ENCODE assay signal across 39 cellular contexts in genomic region chr5:135886136-135886535, GRCh38. TPM values are rescaled to one million over a fixed set of nuclear protein-coding genes. Genes with fewer than 3 reads are reported as not detected.
"Had no signal": no experiment of that assay in that cellular context is flagged by ENCODE, and none has a peak within 500 bp of the region (broad histone marks: within the 10 kb centered on the region; RNA-seq: fewer than 3 reads in every experiment).

No MANE protein-coding gene starts in this region.

- H3K9me3 Mint-ChIP-seq: activated B cell treated with CpG ODN at 0.5 μM for 24 hours; activated CD4-positive, alpha-beta memory T cell treated with anti-CD3 and anti-CD28 coated beads, Interleukin-2, amount 10 ng/mL, durations not matched to agents 7 days and 5 days; activated CD4-positive, alpha-beta T cell treated with anti-CD3 and anti-CD28 coated beads, Interleukin-2, amount 10 ng/mL, durations not matched to agents 24 days and 14 days; activated naive CD4-positive, alpha-beta T cell treated with anti-CD3 and anti-CD28 coated beads, Interleukin-2, amount 10 ng/mL, durations not matched to agents 7 days and 5 days; activated naive CD4-positive, alpha-beta T cell treated with anti-CD3 and anti-CD28 coated beads, Interleukin-2, amount 50 U/mL, for 24 hours; activated naive CD8-positive, alpha-beta T cell treated with anti-CD3 and anti-CD28 coated beads, Interleukin-2, amount 10 ng/mL, durations not matched to agents 7 days and 5 days; activated naive CD8-positive, alpha-beta T cell treated with anti-CD3 and anti-CD28 coated beads, Interleukin-2, amount 50 U/mL, for 24 hours; activated T-cell treated with anti-CD3 and anti-CD28 coated beads, Interleukin-2, amount 50 U/mL, for 24 hours; activated T-helper 2 cell treated with anti-CD3 and anti-CD28 coated beads, Interferon-gamma antibody, Interleukin-2, Interleukin-4, amounts not matched to agents 10 μg/mL and 5 μg/mL and 100 μg/mL, durations not matched to agents 14 hours and 24 hours and 36 hours; brain; central memory CD8-positive, alpha-beta T cell; T-helper 1 cell treated with Interleukin-12 subunit alpha and Interleukin-12 subunit beta and Interleukin-4 antibody, amounts not matched to agents 30 μg/mL and 1 μg/mL, for 36 hours; T-helper 2 cell treated with Interferon-gamma antibody and Interleukin-4, amounts not matched to agents 5 μg/mL and 100 μg/mL, for 36 hours had no signal

- H3K36me3 ChIP-seq: ascending aorta, cardiac muscle cell had no signal

- H3K27me3 Mint-ChIP-seq: activated naive CD4-positive, alpha-beta T cell treated with anti-CD3 and anti-CD28 coated beads, Interleukin-2, amount 50 U/mL, for 24 hours had no signal

- H3K36me3 Mint-ChIP-seq: activated CD8-positive, alpha-beta memory T cell treated with anti-CD3 and anti-CD28 coated beads, Interleukin-2, amount 10 ng/mL, durations not matched to agents 7 days and 5 days; activated naive CD4-positive, alpha-beta T cell treated with anti-CD3 and anti-CD28 coated beads, Interleukin-2, amount 10 ng/mL, durations not matched to agents 7 days and 5 days; activated naive CD4-positive, alpha-beta T cell treated with anti-CD3 and anti-CD28 coated beads, Interleukin-2, amount 50 U/mL, for 24 hours; activated naive CD8-positive, alpha-beta T cell; activated naive CD8-positive, alpha-beta T cell treated with anti-CD3 and anti-CD28 coated beads, Interleukin-2, amount 10 ng/mL, durations not matched to agents 7 days and 5 days; brain had no signal

- DNase-seq: activated B cell treated with CpG ODN at 0.5 μM for 24 hours; activated CD4-positive, alpha-beta memory T cell treated with anti-CD3 and anti-CD28 coated beads, Interleukin-2, amount 10 ng/mL, durations not matched to agents 7 days and 5 days; activated CD4-positive, alpha-beta T cell treated with anti-CD3 and anti-CD28 coated beads for 4 hours; activated CD4-positive, alpha-beta T cell treated with anti-CD3 and anti-CD28 coated beads, Interleukin-2, amount 10 ng/mL, durations not matched to agents 24 days and 14 days; activated CD4-positive, alpha-beta T cell treated with anti-CD3 and anti-CD28 coated beads, Interleukin-2, amount 50 U/mL, for 1 hour; activated CD4-positive, alpha-beta T cell treated with anti-CD3 and anti-CD28 coated beads, Interleukin-2, amount 50 U/mL, for 48 hours; activated CD4-positive, CD25-positive, alpha-beta regulatory T cell treated with anti-CD3 and anti-CD28 coated beads, Interleukin-2, amount 50 U/mL, for 72 hours; activated CD8-positive, alpha-beta memory T cell treated with anti-CD3 and anti-CD28 coated beads for 24 hours; activated CD8-positive, alpha-beta memory T cell treated with anti-CD3 and anti-CD28 coated beads, Interleukin-2, amount 10 ng/mL, durations not matched to agents 7 days and 5 days; activated CD8-positive, alpha-beta memory T cell treated with anti-CD3 and anti-CD28 coated beads, Interleukin-2, amount 50 U/mL, for 48 hours; activated CD8-positive, alpha-beta T cell treated with anti-CD3 and anti-CD28 coated beads, Interleukin-2, amount 10 ng/mL, durations not matched to agents 7 days and 5 days; activated effector memory CD4-positive, alpha-beta T cell treated with Interleukin-2 at 50 U/mL for 16 hours; activated gamma-delta T cell; activated naive CD4-positive, alpha-beta T cell treated with anti-CD3 and anti-CD28 coated beads, Interleukin-2, amount 10 ng/mL, durations not matched to agents 7 days and 5 days; activated naive CD4-positive, alpha-beta T cell treated with Interleukin-2 at 50 U/mL for 16 hours; activated naive CD8-positive, alpha-beta T cell treated with anti-CD3 and anti-CD28 coated beads, Interleukin-2, amount 10 ng/mL, durations not matched to agents 7 days and 5 days; activated naive CD8-positive, alpha-beta T cell treated with anti-CD3 and anti-CD28 coated beads, Interleukin-2, amount 50 U/mL, for 24 hours; activated T-cell treated with anti-CD3 and anti-CD28 coated beads, Interleukin-2, amount 50 U/mL, for 24 hours; activated T-cell treated with anti-CD3 and anti-CD28 coated beads, Interleukin-2, amount 50 U/mL, for 48 hours; amygdala; anterior cingulate cortex; caudate nucleus; cerebellar nuclear complex; T-helper 1 cell; T-helper 2 cell; T-helper 9 cell had no signal

- H3K27ac Mint-ChIP-seq: activated B cell treated with CpG ODN at 0.5 μM for 24 hours; activated CD4-positive, alpha-beta memory T cell treated with anti-CD3 and anti-CD28 coated beads, Interleukin-2, amount 10 ng/mL, durations not matched to agents 7 days and 5 days; activated CD4-positive, alpha-beta T cell treated with anti-CD3 and anti-CD28 coated beads, Interleukin-2, amount 10 ng/mL, durations not matched to agents 24 days and 14 days; activated CD8-positive, alpha-beta memory T cell treated with anti-CD3 and anti-CD28 coated beads, Interleukin-2, amount 10 ng/mL, durations not matched to agents 7 days and 5 days; activated CD8-positive, alpha-beta T cell treated with anti-CD3 and anti-CD28 coated beads, Interleukin-2, amount 10 ng/mL, durations not matched to agents 7 days and 5 days; activated naive CD4-positive, alpha-beta T cell treated with anti-CD3 and anti-CD28 coated beads, Interleukin-2, amount 10 ng/mL, durations not matched to agents 7 days and 5 days; activated naive CD4-positive, alpha-beta T cell treated with anti-CD3 and anti-CD28 coated beads, Interleukin-2, amount 50 U/mL, for 24 hours; activated naive CD8-positive, alpha-beta T cell; activated naive CD8-positive, alpha-beta T cell treated with anti-CD3 and anti-CD28 coated beads, Interleukin-2, amount 10 ng/mL, durations not matched to agents 7 days and 5 days; activated naive CD8-positive, alpha-beta T cell treated with anti-CD3 and anti-CD28 coated beads, Interleukin-2, amount 50 U/mL, for 24 hours; activated T-cell treated with anti-CD3 and anti-CD28 coated beads, Interleukin-2, amount 50 U/mL, for 24 hours; activated T-helper 2 cell treated with anti-CD3 and anti-CD28 coated beads, Interferon-gamma antibody, Interleukin-2, Interleukin-4, amounts not matched to agents 10 μg/mL and 5 μg/mL and 100 μg/mL, durations not matched to agents 14 hours and 24 hours and 36 hours; brain; T-helper 1 cell treated with Interleukin-12 subunit alpha and Interleukin-12 subunit beta and Interleukin-4 antibody, amounts not matched to agents 30 μg/mL and 1 μg/mL, for 36 hours; T-helper 2 cell treated with Interferon-gamma antibody and Interleukin-4, amounts not matched to agents 5 μg/mL and 100 μg/mL, for 36 hours had no signal

- H3K4me3 Mint-ChIP-seq: activated B cell treated with CpG ODN at 0.5 μM for 24 hours; activated CD4-positive, alpha-beta memory T cell treated with anti-CD3 and anti-CD28 coated beads, Interleukin-2, amount 10 ng/mL, durations not matched to agents 7 days and 5 days; activated CD4-positive, alpha-beta T cell treated with anti-CD3 and anti-CD28 coated beads, Interleukin-2, amount 10 ng/mL, durations not matched to agents 24 days and 14 days; activated CD8-positive, alpha-beta memory T cell treated with anti-CD3 and anti-CD28 coated beads, Interleukin-2, amount 10 ng/mL, durations not matched to agents 7 days and 5 days; activated CD8-positive, alpha-beta T cell treated with anti-CD3 and anti-CD28 coated beads, Interleukin-2, amount 10 ng/mL, durations not matched to agents 7 days and 5 days; activated naive CD4-positive, alpha-beta T cell treated with anti-CD3 and anti-CD28 coated beads, Interleukin-2, amount 10 ng/mL, durations not matched to agents 7 days and 5 days; activated naive CD4-positive, alpha-beta T cell treated with anti-CD3 and anti-CD28 coated beads, Interleukin-2, amount 50 U/mL, for 24 hours; activated naive CD8-positive, alpha-beta T cell; activated naive CD8-positive, alpha-beta T cell treated with anti-CD3 and anti-CD28 coated beads, Interleukin-2, amount 10 ng/mL, durations not matched to agents 7 days and 5 days; activated naive CD8-positive, alpha-beta T cell treated with anti-CD3 and anti-CD28 coated beads, Interleukin-2, amount 50 U/mL, for 24 hours; activated T-cell treated with anti-CD3 and anti-CD28 coated beads, Interleukin-2, amount 50 U/mL, for 24 hours; brain; central memory CD8-positive, alpha-beta T cell; T-helper 1 cell treated with Interleukin-12 subunit alpha and Interleukin-12 subunit beta and Interleukin-4 antibody, amounts not matched to agents 30 μg/mL and 1 μg/mL, for 36 hours; T-helper 2 cell treated with Interferon-gamma antibody and Interleukin-4, amounts not matched to agents 5 μg/mL and 100 μg/mL, for 36 hours had no signal

- ATAC-seq: activated CD8-positive, alpha-beta memory T cell treated with anti-CD3 and anti-CD28 coated beads, Interleukin-2, amount 10 ng/mL, durations not matched to agents 7 days and 5 days; activated CD8-positive, alpha-beta T cell treated with anti-CD3 and anti-CD28 coated beads, Interleukin-2, amount 10 ng/mL, durations not matched to agents 7 days and 5 days; activated naive CD8-positive, alpha-beta T cell treated with anti-CD3 and anti-CD28 coated beads, Interleukin-2, amount 50 U/mL, for 24 hours had no signal

- H3K9me3 ChIP-seq: ascending aorta had no signal

- H3K4me3 ChIP-seq: ascending aorta, cardiac muscle cell had no signal

- H3K27ac ChIP-seq: ascending aorta, cardiac muscle cell, VCaP had no signal

- H3K4me1 ChIP-seq: ascending aorta had no signal

- H3K27me3 ChIP-seq: ascending aorta had no signal

RNA-seq across cellular contexts. Expression of gene IL9, which starts 9.5 kb away (rescaled TPM):
- total RNA-seq: activated B cell treated with CpG ODN at 0.5 μM for 24 hours; activated CD4-positive, alpha-beta memory T cell treated with anti-CD3 and anti-CD28 coated beads, Interleukin-2, amount 10 ng/mL, durations not matched to agents 7 days and 5 days; activated CD8-positive, alpha-beta memory T cell treated with anti-CD3 and anti-CD28 coated beads, Interleukin-2, amount 10 ng/mL, durations not matched to agents 7 days and 5 days; activated CD8-positive, alpha-beta T cell treated with anti-CD3 and anti-CD28 coated beads, Interleukin-2, amount 10 ng/mL, durations not matched to agents 7 days and 5 days; activated naive CD8-positive, alpha-beta T cell treated with anti-CD3 and anti-CD28 coated beads, Interleukin-2, amount 10 ng/mL, durations not matched to agents 7 days and 5 days; ascending aorta; bronchial epithelial cell; cardiac muscle cell; chondrocyte had no signal
- polyA plus RNA-seq: adipose tissue, cardiac muscle cell had no signal

RNA-seq across cellular contexts. Expression of gene SLC25A48, which starts 51.7 kb away (rescaled TPM):
- total RNA-seq: activated B cell treated with CpG ODN at 0.5 μM for 24 hours; activated CD4-positive, alpha-beta memory T cell treated with anti-CD3 and anti-CD28 coated beads, Interleukin-2, amount 10 ng/mL, durations not matched to agents 7 days and 5 days; activated CD4-positive, alpha-beta T cell treated with anti-CD3 and anti-CD28 coated beads, Interleukin-2, amount 10 ng/mL, durations not matched to agents 24 days and 14 days; activated CD8-positive, alpha-beta memory T cell treated with anti-CD3 and anti-CD28 coated beads, Interleukin-2, amount 10 ng/mL, durations not matched to agents 7 days and 5 days; activated CD8-positive, alpha-beta T cell treated with anti-CD3 and anti-CD28 coated beads, Interleukin-2, amount 10 ng/mL, durations not matched to agents 7 days and 5 days; activated naive CD8-positive, alpha-beta T cell treated with anti-CD3 and anti-CD28 coated beads, Interleukin-2, amount 10 ng/mL, durations not matched to agents 7 days and 5 days; activated T-helper 2 cell treated with anti-CD3 and anti-CD28 coated beads, Interferon-gamma antibody, Interleukin-2, Interleukin-4, amounts not matched to agents 10 μg/mL and 5 μg/mL and 100 μg/mL, durations not matched to agents 14 hours and 24 hours and 36 hours; ascending aorta; bronchial epithelial cell; chondrocyte had no signal
